8 cellular contexts compared by ENCODE assay signal in genomic region chr19:7516281-7516862, GRCh38. TPM values are rescaled to one million over a fixed set of nuclear protein-coding genes. Genes with fewer than 3 reads are reported as not detected.
A peak's percentile ranks its signal among the peaks of the same experiment; 100 is the strongest.
DNase-seq lines count a peak whose midpoint lies in the region; ATAC-seq and TF ChIP-seq lines count a peak whose summit lies in the region.

No MANE protein-coding gene starts in this region.

- H3K27ac ChIP-seq in heart left ventricle (peak overlapping the region; percentile 51 to 92 (median 84)), mammary epithelial cell (ENCODE audit: insufficient read depth, low read depth, low read length) (no peak overlapping the region), aorta (ENCODE audit: low read depth in 1 of 2, low read length in 2 of 2) (peak overlapping the region; percentile 15 to 81)

- dilution Hi-C loops in mammary epithelial cell (cut with HindIII; ENCODE audit: low sequenced_read_pairs) = no loop called here

- peaks cover 31% of the 10 kb centered on the region for H3K4me1 Mint-ChIP-seq in mesothelial cell of epicardium

- H3K4me1 ChIP-seq in heart left ventricle = peaks cover 0 to 26% (median 15%) of the 10 kb centered on the region in 12 donors
- H3K4me1 ChIP-seq in mammary epithelial cell (ENCODE audit: insufficient read depth, low read length) = peaks cover 4% of the 10 kb centered on the region
- no peaks in the 10 kb centered on the region for H3K4me1 ChIP-seq in aorta (ENCODE audit: control insufficient read depth in 1 of 2, insufficient read depth in 2 of 2, low read length in 2 of 2)

- peak overlapping the region; percentile 65 for H2AFZ ChIP-seq in mammary epithelial cell (ENCODE audit: low read depth, low read length)

- intact Hi-C loops in heart left ventricle (cut with DNase I) = no loop called here
- intact Hi-C loops in left ventricle myocardium superior (cut with micrococcal nuclease) = no loop called here
- intact Hi-C loops in mammary epithelial cell (cut with micrococcal nuclease) = no loop called here
- intact Hi-C loops in aorta (cut with DNase I) = no loop called here

- H4K20me1 ChIP-seq in mammary epithelial cell (ENCODE audit: insufficient read depth, low read length) = no peaks in the 10 kb centered on the region

- TF ChIP-seq CTCF in heart left ventricle (IDR thresholded peaks at IDR 0.05) (no peak), mammary epithelial cell (conservative IDR thresholded peaks at IDR 0.05 in 1 of 2, IDR thresholded peaks at IDR 0.05 in 1 of 2; ENCODE audit: extremely low read depth in 1 of 2, insufficient read depth in 1 of 2, low read depth in 1 of 2, low read length in 2 of 2) (no peak), mesothelial cell of epicardium (IDR thresholded peaks at IDR 0.05; ENCODE audit: unreplicated experiment) (no peak)

- H3K9me3 Mint-ChIP-seq in mesothelial cell of epicardium = no peaks in the 10 kb centered on the region

- H3K9ac ChIP-seq in mammary epithelial cell (ENCODE audit: insufficient read depth, low read length) = peak overlapping the region; percentile 21

- peak overlapping the region; percentile 96 for H3K27ac Mint-ChIP-seq in mesothelial cell of epicardium

- H3K27me3 ChIP-seq in heart left ventricle = no peaks in the 10 kb centered on the region
- no peaks in the 10 kb centered on the region for H3K27me3 ChIP-seq in mammary epithelial cell (ENCODE audit: insufficient read depth, low read length)
- no peaks in the 10 kb centered on the region for H3K27me3 ChIP-seq in aorta (ENCODE audit: control insufficient read depth in 1 of 2, insufficient read depth in 2 of 2, low read length in 1 of 2)

- no peak for TF ChIP-seq POLR2A in heart left ventricle (IDR thresholded peaks at IDR 0.05)

- H3K4me3 ChIP-seq in heart left ventricle (peak overlapping the region; percentile 69 to 94 (median 80)), mammary epithelial cell (replicated peaks in 1 of 3; ENCODE audit: insufficient read depth in 1 of 3, low read depth in 2 of 3, low read length in 3 of 3) (peak overlapping the region; percentile 54 to 58 (median 54)), aorta (ENCODE audit: low read length in 2 of 2) (peak overlapping the region; percentile 42 to 59)

- peak overlapping the region; percentile 88 for H3K4me3 Mint-ChIP-seq in mesothelial cell of epicardium

- no peaks in the 10 kb centered on the region for H3K27me3 Mint-ChIP-seq in mesothelial cell of epicardium (ENCODE audit: low read depth)

- ATAC-seq in heart left ventricle (no peak), left ventricle myocardium superior (no peak), aorta (ENCODE audit: low FRiP score) (no peak), HG03045 (IDR thresholded peaks at IDR 0.05; ENCODE audit: unreplicated experiment) (no peak), HG02610 (IDR thresholded peaks at IDR 0.05; ENCODE audit: unreplicated experiment) (no peak)

- 0 to 5% (median 3%) methylated on average over 3 to 34 of the region's 35 CpGs for WGBS in heart left ventricle, 4 donors
- no CpG with 5 or more reads among the region's 35 CpGs for WGBS in mammary epithelial cell (ENCODE audit: low coverage, missing lambda C conversion rate)
- WGBS in aorta, 2 donors = 0% methylated on average over 8 to 35 of the region's 35 CpGs

- BruUV-seq in mammary epithelial cell (replicated peaks; lab: Mats Ljungman, UMichigan) = no TSS peak

- H3K4me2 ChIP-seq in mammary epithelial cell (ENCODE audit: insufficient read depth, low read depth, low read length) = peak overlapping the region; percentile 86

- DNase-seq in heart left ventricle (peak in 1 of 5 donors; percentile 26), left ventricle myocardium superior (no peak), mammary epithelial cell (no peak), mesothelial cell of epicardium (ENCODE audit: low spot score in 2 of 2, unreplicated experiment in 2 of 2) (no peak), aorta (peak in 1 of 2 donors; percentile 54), SKM-1 (lab: John Stamatoyannopoulos, UW; ENCODE audit: unreplicated experiment) (no peak)

- CTCF ChIA-PET in mammary epithelial cell (lab: Charles Lee; ENCODE audit: low non-redundant PET) = no interaction called here

- H3K36me3 ChIP-seq in heart left ventricle (peaks cover 0 to 16% (median 0%) of the 10 kb centered on the region in 9 donors), mammary epithelial cell (ENCODE audit: insufficient read depth, low read length) (no peaks in the 10 kb centered on the region), aorta (ENCODE audit: control insufficient read depth in 1 of 2, insufficient read depth in 2 of 2, low read length in 1 of 2) (no peaks in the 10 kb centered on the region)

- in situ Hi-C loops in mammary epithelial cell (cut with MboI; ENCODE audit: low sequenced_read_pairs in 2 of 2) = no loop called here

- H3K9me3 ChIP-seq in heart left ventricle = no peaks in the 10 kb centered on the region
- no peaks in the 10 kb centered on the region for H3K9me3 ChIP-seq in mammary epithelial cell (replicated peaks; ENCODE audit: insufficient read depth, low read length)
- H3K9me3 ChIP-seq in aorta (ENCODE audit: control insufficient read depth, low read length) = no peaks in the 10 kb centered on the region

- H3K36me3 Mint-ChIP-seq in mesothelial cell of epicardium = peaks cover 14% of the 10 kb centered on the region

- H3K79me2 ChIP-seq in mammary epithelial cell (ENCODE audit: insufficient read depth, low read length) = no peaks in the 10 kb centered on the region

RNA-seq across cellular contexts. Expression of gene ZNF358, which starts 0.5 kb away (rescaled TPM):
- 100 to 1,000 TPM in 1 of 9 donors, 10 to 100 TPM in 8; 62.8 to 128 (median 74.4) TPM for total RNA-seq in heart left ventricle
- 100 to 1,000 TPM in 1 of 2 donors, 10 to 100 TPM in 1; 49.3 to 159 TPM for polyA plus RNA-seq in heart left ventricle
- 101 TPM for total RNA-seq in left ventricle myocardium superior
- 10 to 100 TPM; 21.7 to 22.0 TPM for total RNA-seq in mammary epithelial cell
- 16.6 TPM for polyA plus RNA-seq in mammary epithelial cell
- 55.9 TPM for polyA minus RNA-seq in mammary epithelial cell
- total RNA-seq in mesothelial cell of epicardium = 67.5 to 68.3 TPM (median 67.9 TPM) in 3 replicates
- total RNA-seq in aorta = 10 to 100 TPM; 52.0 to 61.1 TPM
- polyA plus RNA-seq in aorta = 100 to 1,000 TPM in 1 of 2 donors, 10 to 100 TPM in 1; 49.1 to 119 TPM

RNA-seq across cellular contexts. Expression of gene MCOLN1, which starts 6.1 kb away (rescaled TPM):
- total RNA-seq in heart left ventricle (10 to 100 TPM; 12.1 to 49.7 (median 14.9) TPM), left ventricle myocardium superior (18.5 TPM), mammary epithelial cell (10 to 100 TPM; 10.2 to 15.7 TPM), mesothelial cell of epicardium (20.5 to 21.0 TPM (median 20.7 TPM) in 3 replicates), aorta (10 to 100 TPM; 21.2 to 36.0 TPM)
- polyA plus RNA-seq in heart left ventricle (10 to 100 TPM; 24.6 to 25.2 TPM), mammary epithelial cell (19.6 TPM), aorta (10 to 100 TPM; 14.5 to 34.6 TPM)
- 22.2 TPM for polyA minus RNA-seq in mammary epithelial cell

RNA-seq across cellular contexts. Expression of gene PNPLA6, which starts 19.1 kb away (rescaled TPM):
- 100 to 1,000 TPM in 1 of 9 donors, 10 to 100 TPM in 8; 41.4 to 105 (median 49.9) TPM for total RNA-seq in heart left ventricle
- 10 to 100 TPM; 35.6 to 51.1 TPM for polyA plus RNA-seq in heart left ventricle
- 55.6 TPM for total RNA-seq in left ventricle myocardium superior
- 100 to 1,000 TPM; 100 to 118 TPM for total RNA-seq in mammary epithelial cell
- polyA plus RNA-seq in mammary epithelial cell = 48.1 TPM
- polyA minus RNA-seq in mammary epithelial cell = 150 TPM
- total RNA-seq in mesothelial cell of epicardium = 100 to 117 TPM (median 112 TPM) in 3 replicates
- total RNA-seq in aorta = 100 to 1,000 TPM in 1 of 2 donors, 10 to 100 TPM in 1; 90.3 to 136 TPM
- 10 to 100 TPM; 25.0 to 92.3 TPM for polyA plus RNA-seq in aorta

RNA-seq across cellular contexts. Expression of gene PEX11G, which starts 27.5 kb away (rescaled TPM):
- total RNA-seq in heart left ventricle = 1 to 10 TPM in 8 of 9 donors, under 1 TPM in 1; 0.93 to 2.9 (median 1.5) TPM
- polyA plus RNA-seq in heart left ventricle = 1 to 10 TPM in 1 of 2 donors, under 1 TPM in 1; 0.55 to 3.4 TPM
- total RNA-seq in left ventricle myocardium superior = 0.84 TPM
- 1 to 10 TPM; 5.7 to 6.8 TPM for total RNA-seq in mammary epithelial cell
- 2.1 TPM for polyA plus RNA-seq in mammary epithelial cell
- not detected for polyA minus RNA-seq in mammary epithelial cell
- 6.5 to 7.3 TPM (median 7.0 TPM) in 3 replicates for total RNA-seq in mesothelial cell of epicardium
- 1 to 10 TPM; 1.9 TPM for total RNA-seq in aorta
- polyA plus RNA-seq in aorta = 1 to 10 TPM; 4.0 to 5.3 TPM
